In genomic region chr1:70231474-70231873, GRCh38 we compare ENCODE assay signal across 1 cellular context.
TF ChIP-seq lines count a peak whose summit lies in the region.

No MANE protein-coding gene starts in this region.

TF ChIP-seq in IMR-90, 13 proteins besides CTCF, POLR2A, EP300 and RAD21:
- TF ChIP-seq SMC3 (IDR thresholded peaks at IDR 0.05; ENCODE audit: low read depth, low read length) (no peak), FOS (IDR thresholded peaks at IDR 0.05; ENCODE audit: low read depth, low read length) (no peak), ELK1 (IDR thresholded peaks at IDR 0.05; ENCODE audit: borderline replicate concordance, low read depth, low read length) (no peak), NFE2L2 (IDR thresholded peaks at IDR 0.05; ENCODE audit: low read depth, low read length) (no peak), MAFK (IDR thresholded peaks at IDR 0.05; ENCODE audit: low read depth, low read length) (peak; percentile 96)
